Comparison of ENCODE assay signal across 8 cellular contexts in genomic region chr19:12162882-12163806, GRCh38. TPM values are rescaled to one million over a fixed set of nuclear protein-coding genes. Genes with fewer than 3 reads are reported as not detected.
DNase-seq lines count a peak whose midpoint lies in the region; TF ChIP-seq lines count a peak whose summit lies in the region.

TSS of gene ZNF136 (plus strand) at chr19:12163096. CDS start at chr19:12163204, 108 bp downstream.

- CTCF ChIA-PET in activated naive CD4-positive, alpha-beta T cell treated with anti-CD3 and anti-CD28 coated beads, Interleukin-2, amount 10 ng/mL, durations not matched to agents 7 days and 5 days (lab: Charles Lee), result interaction anchor here (0.8 to 2.0 kb wide), 2 partner anchors 104 to 239 kb away, joined by 4 to 5 read pairs; no protein-coding TSS in a partner anchor

- no peaks in the 10 kb centered on the region for H3K9me3 ChIP-seq in SK-N-MC (ENCODE audit: low read depth, low read length)

- H3K27ac Mint-ChIP-seq in HFFc6, result peak within 1 kb of the TSS; percentile 96
- H3K27ac Mint-ChIP-seq in activated naive CD4-positive, alpha-beta T cell treated with anti-CD3 and anti-CD28 coated beads, Interleukin-2, amount 10 ng/mL, durations not matched to agents 7 days and 5 days, result peak within 1 kb of the TSS; percentile 93

- peak within 1 kb of the TSS; percentile 93 for H3K9ac ChIP-seq in SK-N-MC (ENCODE audit: insufficient read length)

- H3K36me3 Mint-ChIP-seq in HFFc6 (ENCODE audit: low read depth), result peaks cover 34% of the 10 kb centered on the region
- H3K36me3 Mint-ChIP-seq in activated naive CD4-positive, alpha-beta T cell treated with anti-CD3 and anti-CD28 coated beads, Interleukin-2, amount 10 ng/mL, durations not matched to agents 7 days and 5 days, result peaks cover 32% of the 10 kb centered on the region

- H3K4me3 Mint-ChIP-seq in HFFc6, result peak within 1 kb of the TSS; percentile 95
- H3K4me3 Mint-ChIP-seq in activated naive CD4-positive, alpha-beta T cell treated with anti-CD3 and anti-CD28 coated beads, Interleukin-2, amount 10 ng/mL, durations not matched to agents 7 days and 5 days, result peak within 1 kb of the TSS; percentile 89

- peaks cover 24% of the 10 kb centered on the region for H3K36me3 ChIP-seq in SK-N-MC (ENCODE audit: insufficient read depth, low read length)

- no peak for TF ChIP-seq CTCF in HFFc6 (IDR thresholded peaks at IDR 0.05)

- peaks cover 19% of the 10 kb centered on the region for H3K4me1 Mint-ChIP-seq in HFFc6 (ENCODE audit: low read depth)
- peaks cover 43% of the 10 kb centered on the region for H3K4me1 Mint-ChIP-seq in activated naive CD4-positive, alpha-beta T cell treated with anti-CD3 and anti-CD28 coated beads, Interleukin-2, amount 10 ng/mL, durations not matched to agents 7 days and 5 days

- peak; percentile 81 for DNase-seq in GM04503 (ENCODE audit: low read depth)
- DNase-seq in HFFc6, result peak; percentile 93
- peak; percentile 96 for DNase-seq in NAMALWA (ENCODE audit: low spot score)
- peak; percentile 70 for DNase-seq in SK-N-MC (ENCODE audit: low read depth, low spot score)
- DNase-seq in activated naive CD4-positive, alpha-beta T cell treated with anti-CD3 and anti-CD28 coated beads, Interleukin-2, amount 10 ng/mL, durations not matched to agents 7 days and 5 days, result peak; percentile 98
- DNase-seq in germinal center (ENCODE audit: low spot score), result peak; percentile 99
- peak; percentile 24 to 95 (median 86) for DNase-seq in nucleus accumbens (lab: John Stamatoyannopoulos, UW)
- peak; percentile 96 for DNase-seq in superior temporal gyrus (ENCODE audit: extremely low spot score)

- peak within 1 kb of the TSS; percentile 70; the same call in 1 of the 2 replicates for H3K27ac ChIP-seq in SK-N-MC

- no peaks in the 10 kb centered on the region; the same call in 1 of the 2 replicates for H3K27me3 Mint-ChIP-seq in HFFc6 (ENCODE audit: insufficient read depth)
- H3K27me3 Mint-ChIP-seq in activated naive CD4-positive, alpha-beta T cell treated with anti-CD3 and anti-CD28 coated beads, Interleukin-2, amount 10 ng/mL, durations not matched to agents 7 days and 5 days, result no peaks in the 10 kb centered on the region

- H3K4me3 ChIP-seq in SK-N-MC, result peak within 1 kb of the TSS; percentile 90

- H3K9me3 Mint-ChIP-seq in HFFc6, result peaks cover 3% of the 10 kb centered on the region; the same call in 1 of the 2 replicates
- peaks cover 1% of the 10 kb centered on the region for H3K9me3 Mint-ChIP-seq in activated naive CD4-positive, alpha-beta T cell treated with anti-CD3 and anti-CD28 coated beads, Interleukin-2, amount 10 ng/mL, durations not matched to agents 7 days and 5 days

RNA-seq across cellular contexts. Expression of gene ZNF136, which starts in this region (rescaled TPM):
- total RNA-seq in HFFc6 (2021; fragmentation: NEBNext Ultra II Directional; extraction: Animal tissue kit (Norgen Biotek cat#: 25700)), result 1 to 10 TPM; 2.3 to 6.9 (median 3.0) TPM

Comparison
In these comparisons a context has a peak if more than half of its experiments do, and no peak if none do; other contexts are left out.
1. Peak in every context shown above with its lines: DNase-seq, H3K4me3 ChIP-seq and H3K27ac ChIP-seq.